ENCODE assay signal across 9 cellular contexts in the genomic region with DNA sequence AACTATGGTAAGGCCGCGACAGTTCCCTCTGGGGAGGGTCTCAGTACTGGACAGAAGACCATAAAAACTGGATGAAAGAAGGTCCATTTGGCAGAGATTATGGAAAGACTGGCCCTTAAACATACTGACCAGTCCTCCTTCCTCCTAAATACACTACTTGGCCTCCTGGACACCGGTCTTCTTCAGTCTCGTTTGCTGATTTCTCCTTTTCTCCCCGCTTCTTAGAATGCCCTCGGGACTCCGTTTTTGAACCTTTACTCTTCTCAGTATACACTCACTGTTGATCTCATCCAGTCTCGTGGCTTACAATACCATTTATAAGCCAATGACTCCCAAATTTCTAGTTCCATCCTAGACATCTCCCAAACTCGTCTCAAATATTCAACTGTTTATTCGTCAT. TPM values are rescaled to one million over a fixed set of nuclear protein-coding genes. Genes with fewer than 3 reads are reported as not detected.
DNase-seq lines count a peak whose midpoint lies in the region; ATAC-seq and TF ChIP-seq lines count a peak whose summit lies in the region.
"Had no signal": no experiment of that assay in that cellular context is flagged by ENCODE, and none has a peak within 500 bp of the region (broad histone marks: within the 10 kb centered on the region; RNA-seq: fewer than 3 reads in every experiment).

No MANE protein-coding gene starts in this region.

- no peaks in the 10 kb centered on the region for H3K27me3 Mint-ChIP-seq in CD8-positive, alpha-beta T cell (ENCODE audit: low read depth)
- H3K27me3 Mint-ChIP-seq in effector memory CD8-positive, alpha-beta T cell: no peaks in the 10 kb centered on the region
- H3K27me3 Mint-ChIP-seq in neural crest cell (ENCODE audit: low read depth): no peaks in the 10 kb centered on the region

- H3K36me3 Mint-ChIP-seq in CD8-positive, alpha-beta T cell: peaks cover 41% of the 10 kb centered on the region
- H3K36me3 Mint-ChIP-seq in effector memory CD8-positive, alpha-beta T cell (ENCODE audit: insufficient read depth): peaks cover 47% of the 10 kb centered on the region
- H3K36me3 Mint-ChIP-seq in neural crest cell (ENCODE audit: low read depth): peaks cover 12% of the 10 kb centered on the region

- H3K4me1 Mint-ChIP-seq in CD8-positive, alpha-beta T cell (ENCODE audit: low read depth): peaks cover 20% of the 10 kb centered on the region
- H3K4me1 Mint-ChIP-seq in effector memory CD8-positive, alpha-beta T cell (ENCODE audit: low read depth in 2 of 2): peaks cover 14 to 15% of the 10 kb centered on the region in 2 donors
- H3K4me1 Mint-ChIP-seq in neural crest cell: peaks cover 20% of the 10 kb centered on the region

- H3K9me3 ChIP-seq in CD8-positive, alpha-beta T cell (ENCODE audit: low read length): no peaks in the 10 kb centered on the region

- peak overlapping the region; percentile 96 for H3K27ac Mint-ChIP-seq in CD8-positive, alpha-beta T cell
- H3K27ac Mint-ChIP-seq in effector memory CD8-positive, alpha-beta T cell: peak overlapping the region; percentile 97 to 98
- peak overlapping the region; percentile 83 for H3K27ac Mint-ChIP-seq in neural crest cell (ENCODE audit: unreplicated experiment)

- H3K4me3 ChIP-seq in CD8-positive, alpha-beta T cell (ENCODE audit: low read depth, low read length): peak overlapping the region; percentile 88
- H3K4me3 ChIP-seq in NB4 (ENCODE audit: low read depth, low read length): peak overlapping the region; percentile 98

- in situ Hi-C loops in GM13976 (cut with MboI; ENCODE audit: low sequenced_read_pairs, unreplicated experiment): no loop called here

- TF ChIP-seq CTCF in CD8-positive, alpha-beta T cell (IDR thresholded peaks at IDR 0.05): no peak
- TF ChIP-seq CTCF in NB4 (IDR thresholded peaks at IDR 0.05; ENCODE audit: low read depth, low read length): no peak
- no peak for TF ChIP-seq CTCF in neural crest cell (conservative IDR thresholded peaks at IDR 0.05)
- TF ChIP-seq CTCF in GM13976 (IDR thresholded peaks at IDR 0.05; ENCODE audit: borderline replicate concordance, control extremely low read depth, extremely low read depth, insufficient read depth, missing control alignments): no peak

- H3K27me3 ChIP-seq in CD8-positive, alpha-beta T cell (ENCODE audit: insufficient read depth, low read length): no peaks in the 10 kb centered on the region

- CTCF ChIA-PET in CD8-positive, alpha-beta T cell (lab: Charles Lee): interaction anchor here (0.6 to 2.3 kb wide), 5 partner anchors 9 to 306 kb away, joined by 3 to 8 read pairs (median 3); no protein-coding TSS in a partner anchor

- peak overlapping the region; percentile 72 for H3K27ac ChIP-seq in CD8-positive, alpha-beta T cell (ENCODE audit: low read depth, low read length)

- H3K4me3 Mint-ChIP-seq in CD8-positive, alpha-beta T cell: peak overlapping the region; percentile 90
- H3K4me3 Mint-ChIP-seq in effector memory CD8-positive, alpha-beta T cell: peak overlapping the region; percentile 95 to 97
- peak overlapping the region; percentile 88 for H3K4me3 Mint-ChIP-seq in neural crest cell

- POLR2A ChIA-PET in CD8-positive, alpha-beta T cell (lab: Charles Lee): interaction anchor here (0.5 to 2.1 kb wide), 4 partner anchors 25 to 482 kb away, joined by 3 to 21 read pairs (median 4); partner anchors contain the start of genes PSMB4, TDRKH and ZNF687

- intact Hi-C loops in CD8-positive, alpha-beta T cell (cut with DNase I, micrococcal nuclease): loop anchor here (1.0 to 5.0 kb wide), 6 partner anchors 26 to 597 kb away; partner anchors contain the start of genes SNX27 (in 2 of the 2), TDRKH (in 2 of the 2), LYSMD1 (in 1 of the 2) and PI4KB (in 1 of the 2)

- peaks cover 16% of the 10 kb centered on the region for H3K36me3 ChIP-seq in CD8-positive, alpha-beta T cell (ENCODE audit: insufficient read depth, low read length)

- peak in 1 of 7 experiments; percentile 43 for DNase-seq in CD8-positive, alpha-beta T cell
- peak; percentile 14 for DNase-seq in NB4 (ENCODE audit: low read depth)
- DNase-seq in effector memory CD8-positive, alpha-beta T cell: no peak
- DNase-seq in neural crest cell (ENCODE audit: low read depth, low spot score): no peak
- no peak for DNase-seq in islet precursor cell
- DNase-seq in Ammon's horn (ENCODE audit: low spot score): no peak
- no peak for DNase-seq in GM13976 (ENCODE audit: low spot score)

- TF ChIP-seq POLR2A in NB4 (IDR thresholded peaks at IDR 0.05; ENCODE audit: extremely low read depth, insufficient read length): no peak

- no peak for ATAC-seq in CD8-positive, alpha-beta T cell
- no peak for ATAC-seq in effector memory CD8-positive, alpha-beta T cell (replicated peaks)
- no peak for ATAC-seq in GM19395 (IDR thresholded peaks at IDR 0.05; ENCODE audit: unreplicated experiment)

- H3K9me3 Mint-ChIP-seq in CD8-positive, alpha-beta T cell: no peaks in the 10 kb centered on the region
- no peaks in the 10 kb centered on the region for H3K9me3 Mint-ChIP-seq in effector memory CD8-positive, alpha-beta T cell
- H3K9me3 Mint-ChIP-seq in neural crest cell: no peaks in the 10 kb centered on the region

- H3K4me1 ChIP-seq in CD8-positive, alpha-beta T cell (ENCODE audit: insufficient read depth, low read length): peaks cover 12% of the 10 kb centered on the region

RNA-seq across cellular contexts. Expression of gene MRPL9, which starts 0.7 kb away (rescaled TPM):
- 100 to 1,000 TPM; 176 to 186 TPM for total RNA-seq in CD8-positive, alpha-beta T cell
- total RNA-seq in neural crest cell: 121 and 129 TPM in 2 replicates

RNA-seq across cellular contexts. Expression of gene TDRKH, which starts 26.3 kb away (rescaled TPM):
- total RNA-seq in CD8-positive, alpha-beta T cell: 1 to 10 TPM; 3.6 to 3.9 TPM
- 19.9 and 21.9 TPM in 2 replicates for total RNA-seq in neural crest cell

RNA-seq across cellular contexts. Expression of gene LINGO4, which starts 41.2 kb away (rescaled TPM):
- total RNA-seq in CD8-positive, alpha-beta T cell: under 1 TPM; 0.11 to 0.22 TPM
- total RNA-seq in neural crest cell: not detected in 2 replicates
- total RNA-seq: HT1080 had no signal

RNA-seq across cellular contexts. Expression of gene RIIAD1, which starts 42.7 kb away (rescaled TPM):
- not detected for total RNA-seq in CD8-positive, alpha-beta T cell
- 0.14 TPM in 1 of 2 replicates, not detected in the other for total RNA-seq in neural crest cell
- total RNA-seq: HT1080 had no signal

RNA-seq across cellular contexts. Expression of gene CELF3, which starts 47.4 kb away (rescaled TPM):
- total RNA-seq in CD8-positive, alpha-beta T cell: not detected
- total RNA-seq in neural crest cell: 21.7 and 22.0 TPM in 2 replicates
- total RNA-seq: HT1080 had no signal
